1 cellular context compared by ENCODE assay signal in the genomic region with DNA sequence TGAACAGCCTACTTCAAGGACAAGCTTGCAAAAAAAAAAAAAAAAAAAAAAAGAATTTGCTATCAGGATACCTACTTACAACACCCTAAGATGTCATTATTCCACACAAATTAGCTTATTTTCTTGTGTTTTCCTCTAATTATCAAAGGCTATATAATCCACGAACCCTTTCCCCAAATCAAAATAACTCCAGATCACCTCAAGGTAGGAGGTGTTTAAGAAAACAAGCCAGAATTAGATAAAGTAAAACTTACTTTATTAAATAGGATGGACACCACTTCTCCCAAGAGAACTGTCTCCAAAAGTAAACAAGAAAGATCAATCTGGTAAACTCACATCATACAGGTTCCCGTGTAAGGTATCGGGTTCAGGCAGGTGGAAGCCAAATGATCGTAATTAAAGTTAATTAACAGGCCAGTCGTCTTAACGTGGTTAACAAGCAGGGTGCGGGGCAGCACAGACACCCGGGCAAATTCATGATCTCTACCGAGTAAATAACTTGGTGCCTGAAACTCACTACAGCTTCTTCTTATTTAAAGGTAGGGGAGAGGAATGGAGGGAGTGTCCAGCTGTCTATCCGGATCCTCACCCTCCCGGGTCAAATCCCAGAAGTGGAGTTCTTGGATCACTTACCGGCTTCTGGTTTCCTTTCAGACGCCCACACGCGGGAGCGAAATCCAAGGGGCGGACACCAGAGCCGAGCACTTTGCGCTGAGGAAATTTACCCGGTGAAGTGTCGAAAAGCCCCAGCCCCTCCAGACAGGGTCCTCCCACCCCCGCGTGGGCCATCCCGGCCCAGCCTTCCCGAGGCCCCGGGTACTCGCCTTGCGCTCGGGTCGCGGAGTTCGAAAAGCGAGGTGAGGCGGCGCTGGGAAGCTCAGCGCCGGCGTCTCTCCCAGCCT.
A peak's percentile ranks its signal among the peaks of the same experiment; 100 is the strongest.
TF ChIP-seq lines count a peak whose summit lies in the region.

No MANE protein-coding gene starts in this region.

TF ChIP-seq in HepG2, 621 proteins besides CTCF, POLR2A, EP300 and RAD21:
- TF ChIP-seq AGO2 (optimal IDR thresholded peaks at IDR 0.05; ENCODE audit: low read depth, low read length) (peak; percentile 17), ZNF484 (CRISPR knock-in tag; IDR thresholded peaks at IDR 0.05; ENCODE audit: borderline replicate concordance, low read depth) (no peak)
